In the genomic region with DNA sequence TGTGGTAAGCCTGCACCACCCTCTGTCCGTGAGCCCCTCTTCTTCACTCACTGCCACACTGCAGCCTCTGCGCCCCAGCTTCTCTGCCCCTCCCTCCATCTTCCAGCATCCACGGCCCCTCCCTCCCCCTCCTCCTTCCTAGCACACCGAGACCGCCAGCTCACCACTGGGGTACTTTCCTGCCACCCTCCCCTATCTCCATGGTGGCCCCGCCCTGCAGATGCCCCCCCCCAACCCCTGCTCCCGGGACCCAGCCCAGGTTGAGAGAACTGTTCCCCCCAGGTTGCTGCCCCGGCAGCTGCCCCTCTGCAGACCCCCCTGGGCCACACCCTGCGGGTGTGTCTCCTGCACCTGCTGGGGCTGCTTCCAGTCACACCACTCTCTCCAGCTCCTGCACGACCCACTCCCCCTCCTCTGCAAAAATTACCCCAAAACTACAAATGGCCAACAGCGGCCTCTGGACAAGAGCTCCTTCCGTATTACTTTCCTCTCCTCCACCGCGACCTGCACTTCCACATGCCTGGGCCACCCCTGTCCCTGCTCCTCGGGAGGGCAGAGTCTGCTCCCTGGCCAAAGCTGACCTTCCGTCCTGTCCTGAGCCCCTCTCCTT, we compare ENCODE assay signal across 21 cellular contexts.
DNase-seq lines count a peak whose midpoint lies in the region; ATAC-seq, FAIRE-seq and TF ChIP-seq lines count a peak whose summit lies in the region.
"Had no signal": no experiment of that assay in that cellular context is flagged by ENCODE, and none has a peak within 500 bp of the region (broad histone marks: within the 10 kb centered on the region; RNA-seq: fewer than 3 reads in every experiment).

No MANE protein-coding gene starts in this region.

- H3K79me2 ChIP-seq in H1 (ENCODE audit: control insufficient read depth in 1 of 2, insufficient read depth in 2 of 2, low read length in 2 of 2) (no peaks in the 10 kb centered on the region), neural progenitor cell (ENCODE audit: low read depth) (no peaks in the 10 kb centered on the region)

- H2BK120ac ChIP-seq in H1 (replicated peaks; ENCODE audit: low read depth, low read length) = no peak overlapping the region

- H3K23me2 ChIP-seq in H1 (ENCODE audit: low read depth, low read length) = peaks cover 10% of the 10 kb centered on the region; the same call in 1 of the 2 replicates

- no peak overlapping the region for H3K27ac ChIP-seq in H1 (ENCODE audit: low read depth, low read length)
- H3K27ac ChIP-seq in neural progenitor cell = no peak overlapping the region
- H3K27ac ChIP-seq: RWPE1, SK-N-MC had no signal

- H3K9me3 ChIP-seq in H1 (ENCODE audit: insufficient read depth in 2 of 2, low read depth in 1 of 2, low read length in 1 of 2) (no peaks in the 10 kb centered on the region), neural progenitor cell (ENCODE audit: low read depth) (no peaks in the 10 kb centered on the region)

- no peak overlapping the region for H2BK20ac ChIP-seq in H1 (ENCODE audit: low read length)

- POLR2A ChIA-PET in H1 (lab: Charles Lee; ENCODE audit: partially characterized antibody) = interaction anchor here (1.0 to 3.1 kb wide), 2 partner anchors 15 to 16 kb away, joined by 4 to 9 read pairs; no protein-coding TSS in a partner anchor

- H2AFZ ChIP-seq in H1 (ENCODE audit: low read length) (0 out of 2 replicates have a peak overlapping the region, but pooled peaks have one; percentile 39), neural progenitor cell (replicated peaks) (no peak overlapping the region)

- 0 out of 2 replicates have a peak overlapping the region, but pooled peaks have one; percentile 39 for H2AK5ac ChIP-seq in H1 (ENCODE audit: low read depth, low read length)

- peaks cover 2% of the 10 kb centered on the region for H3K9me3 Mint-ChIP-seq in neural progenitor cell
- H3K9me3 Mint-ChIP-seq in activated CD4-positive, alpha-beta T cell treated with anti-CD3 and anti-CD28 coated beads, Interleukin-2, amount 10 ng/mL, durations not matched to agents 24 days and 14 days = no peaks in the 10 kb centered on the region

- peak overlapping the region; percentile 6 for H3K4me3 Mint-ChIP-seq in neural progenitor cell
- H3K4me3 Mint-ChIP-seq in activated CD4-positive, alpha-beta T cell treated with anti-CD3 and anti-CD28 coated beads, Interleukin-2, amount 10 ng/mL, durations not matched to agents 24 days and 14 days = no peak overlapping the region

- TF ChIP-seq EP300 in H1 (IDR thresholded peaks at IDR 0.05; ENCODE audit: borderline replicate concordance in 1 of 2, low read depth in 2 of 2, low read length in 2 of 2) = no peak

- ATAC-seq in Right ventricle myocardium inferior (no peak), Right ventricle myocardium superior (ENCODE audit: poor library complexity) (no peak)

- 83% methylated on average over 8 of the region's 16 CpGs; no CpG with 5 or more reads in 1 of the 2 experiments for WGBS in H1 (ENCODE audit: extremely low coverage in 1 of 2, insufficient coverage in 1 of 2, insufficient read length in 1 of 2, insufficient replicate concordance in 2 of 2, low coverage in 1 of 2, low lambda C conversion rate in 2 of 2, missing lambda C conversion rate in 1 of 2), 2 experiments

- H3K4me2 ChIP-seq in H1 (ENCODE audit: insufficient read depth in 1 of 2, low read depth in 2 of 2, low read length in 2 of 2) (no peak overlapping the region), neural progenitor cell (no peak overlapping the region)

- H3K4me1 ChIP-seq in H1 (replicated peaks in 1 of 4; ENCODE audit: control insufficient read depth in 3 of 4, insufficient read depth in 4 of 4, low read length in 3 of 4) (peaks cover 2 to 10% (median 6%) of the 10 kb centered on the region in 4 experiments; a peak in 6 of 7 replicates), neural progenitor cell (peaks cover 20% of the 10 kb centered on the region)

- peaks cover 9% of the 10 kb centered on the region for H3K27me3 Mint-ChIP-seq in neural progenitor cell (ENCODE audit: insufficient read depth, low read depth)
- H3K27me3 Mint-ChIP-seq in activated CD4-positive, alpha-beta T cell treated with anti-CD3 and anti-CD28 coated beads, Interleukin-2, amount 10 ng/mL, durations not matched to agents 24 days and 14 days = no peaks in the 10 kb centered on the region

- H2BK12ac ChIP-seq in H1 (ENCODE audit: low read depth, low read length) = peak overlapping the region; percentile 60; the same call in 1 of the 2 replicates

- H2BK5ac ChIP-seq in H1 (ENCODE audit: low read depth, low read length) = no peak overlapping the region; the same call in 1 of the 2 replicates

- no peak overlapping the region for H3K56ac ChIP-seq in H1 (replicated peaks; ENCODE audit: insufficient read length, low read depth, low read length)

- H3K14ac ChIP-seq in H1 (ENCODE audit: insufficient read length) = no peak overlapping the region

- H4K20me1 ChIP-seq in H1 (replicated peaks in 1 of 2; ENCODE audit: control insufficient read depth in 1 of 2, insufficient read depth in 2 of 2, low read length in 2 of 2) (peaks cover 0 to 4% of the 10 kb centered on the region in 2 experiments), neural progenitor cell (ENCODE audit: low read depth) (no peaks in the 10 kb centered on the region)

- no peaks in the 10 kb centered on the region for H3K36me3 Mint-ChIP-seq in neural progenitor cell
- no peaks in the 10 kb centered on the region for H3K36me3 Mint-ChIP-seq in activated CD4-positive, alpha-beta T cell treated with anti-CD3 and anti-CD28 coated beads, Interleukin-2, amount 10 ng/mL, durations not matched to agents 24 days and 14 days (ENCODE audit: low read depth)

- H3K4me3 ChIP-seq in H1 (ENCODE audit: extremely low read depth in 1 of 4, insufficient read depth in 2 of 4, low read depth in 3 of 4, low read length in 4 of 4) = no peak overlapping the region
- H3K4me3 ChIP-seq in neural progenitor cell = no peak overlapping the region
- H3K4me3 ChIP-seq: SK-N-MC had no signal

- peaks cover 19% of the 10 kb centered on the region for H3F3A ChIP-seq in neural progenitor cell (ENCODE audit: low read depth)

- H3K36me3 ChIP-seq in H1 (ENCODE audit: control insufficient read depth in 2 of 4, insufficient read depth in 4 of 4, low read length in 3 of 4) (no peaks in the 10 kb centered on the region; a peak in 1 of 8 replicates), neural progenitor cell (no peaks in the 10 kb centered on the region)

- 0 out of 2 replicates have a peak overlapping the region, but pooled peaks have one; percentile 0 for H4K8ac ChIP-seq in H1 (ENCODE audit: extremely low read depth, insufficient read depth, low read length)

- H3K18ac ChIP-seq in H1 (ENCODE audit: extremely low read depth, low read length) = no peak overlapping the region

- no peak for TF ChIP-seq POLR2A in H1 (IDR thresholded peaks at IDR 0.05; ENCODE audit: control extremely low read depth in 1 of 2, low read depth in 2 of 2, low read length in 2 of 2)

- H2BK15ac ChIP-seq in H1 (ENCODE audit: low read length) = no peak overlapping the region

- H3K27ac Mint-ChIP-seq in neural progenitor cell = no peak overlapping the region
- H3K27ac Mint-ChIP-seq in activated CD4-positive, alpha-beta T cell treated with anti-CD3 and anti-CD28 coated beads, Interleukin-2, amount 10 ng/mL, durations not matched to agents 24 days and 14 days = no peak overlapping the region

- peaks cover 10% of the 10 kb centered on the region for H3K4me1 Mint-ChIP-seq in neural progenitor cell
- H3K4me1 Mint-ChIP-seq in activated CD4-positive, alpha-beta T cell treated with anti-CD3 and anti-CD28 coated beads, Interleukin-2, amount 10 ng/mL, durations not matched to agents 24 days and 14 days = no peaks in the 10 kb centered on the region

- H3K9ac ChIP-seq in H1 (replicated peaks in 1 of 4; ENCODE audit: extremely low read depth in 1 of 4, low read depth in 3 of 4, low read length in 3 of 4) (no peak overlapping the region), neural progenitor cell (no peak overlapping the region)

- CTCF ChIA-PET in H1 (lab: Charles Lee; ENCODE audit: partially characterized antibody) = interaction anchor here (0.6 to 1.4 kb wide), 7 partner anchors 10 to 451 kb away, joined by 3 to 4 read pairs (median 3); no protein-coding TSS in a partner anchor

- DNase-seq in Right ventricle myocardium inferior (ENCODE audit: missing footprints) (peak; percentile 9), Right ventricle myocardium superior (no peak), H1 (ENCODE audit: low read depth in 1 of 2, low spot score in 2 of 2) (no peak), neural progenitor cell (ENCODE audit: low spot score) (no peak), middle frontal gyrus (ENCODE audit: extremely low spot score, low spot score) (no peak), NCI-H2196 treated with DMSO at 0.1 percent for 48 hours (lab: John Stamatoyannopoulos, UW; ENCODE audit: unreplicated experiment) (no peak)
- no peak for DNase-seq in activated CD4-positive, alpha-beta T cell treated with anti-CD3 and anti-CD28 coated beads, Interleukin-2, amount 10 ng/mL, durations not matched to agents 24 days and 14 days
- DNase-seq: Calu3, DMS153, DND-41, H7, NCI-H1092, NCI-H1417 treated with DMSO at 0.1 percent for 48 hours, NCI-H1694 treated with DMSO at 0.1 percent for 48 hours, NCI-H2081, NCI-H345, NCI-H524 treated with DMSO at 0.1 percent for 48 hours, SIG-M5 had no signal

- FAIRE-seq in H1 (lab: Jason Lieb, UNC) = no peak
- FAIRE-seq: GM12892 had no signal

- H3K27me3 ChIP-seq in H1 (replicated peaks in 1 of 4; ENCODE audit: control insufficient read depth in 3 of 4, extremely low read depth in 1 of 4, insufficient read depth in 3 of 4, low read length in 3 of 4) (no peaks in the 10 kb centered on the region; a peak in 1 of 7 replicates), neural progenitor cell (no peaks in the 10 kb centered on the region)

- no peak overlapping the region for H3K23ac ChIP-seq in H1 (ENCODE audit: insufficient read length)

- H3K79me1 ChIP-seq in H1 (ENCODE audit: low read depth, low read length) = peaks cover 3% of the 10 kb centered on the region

- TF ChIP-seq RAD21 in H1 (IDR thresholded peaks at IDR 0.05 in 1 of 2, conservative IDR thresholded peaks at IDR 0.05 in 1 of 2; ENCODE audit: low read depth in 2 of 2, low read length in 2 of 2) = no peak

- TF ChIP-seq CTCF in H1 (IDR thresholded peaks at IDR 0.05; ENCODE audit: control extremely low read depth in 1 of 3, insufficient read depth in 1 of 3, low read depth in 1 of 3, low read length in 3 of 3) (no peak), neural progenitor cell (IDR thresholded peaks at IDR 0.05) (no peak)

- H4K5ac ChIP-seq in H1 (ENCODE audit: insufficient read length, low read depth, low read length) = no peak overlapping the region

- intact Hi-C loops in Right ventricle myocardium inferior (cut with DNase I) (no loop called here), Right ventricle myocardium superior (cut with DNase I) (no loop called here)
- intact Hi-C loops in activated CD4-positive, alpha-beta T cell treated with anti-CD3 and anti-CD28 coated beads, Interleukin-2, amount 10 ng/mL, durations not matched to agents 24 days and 14 days (cut with micrococcal nuclease) = no loop called here

- H3K4ac ChIP-seq in H1 (replicated peaks; ENCODE audit: insufficient read length, low read depth, low read length) = no peak overlapping the region

- no peak overlapping the region for H4K91ac ChIP-seq in H1 (replicated peaks; ENCODE audit: insufficient read length, low read length)

TF ChIP-seq in H1, 55 proteins besides CTCF, POLR2A, EP300 and RAD21 (continues in another document):
- TF ChIP-seq SUZ12 (IDR thresholded peaks at IDR 0.05; ENCODE audit: low read length) = no peak
- TF ChIP-seq TAF1 (IDR thresholded peaks at IDR 0.05; ENCODE audit: low read depth, low read length) = no peak
